Comparison of ENCODE assay signal across 30 cellular contexts in the genomic region with DNA sequence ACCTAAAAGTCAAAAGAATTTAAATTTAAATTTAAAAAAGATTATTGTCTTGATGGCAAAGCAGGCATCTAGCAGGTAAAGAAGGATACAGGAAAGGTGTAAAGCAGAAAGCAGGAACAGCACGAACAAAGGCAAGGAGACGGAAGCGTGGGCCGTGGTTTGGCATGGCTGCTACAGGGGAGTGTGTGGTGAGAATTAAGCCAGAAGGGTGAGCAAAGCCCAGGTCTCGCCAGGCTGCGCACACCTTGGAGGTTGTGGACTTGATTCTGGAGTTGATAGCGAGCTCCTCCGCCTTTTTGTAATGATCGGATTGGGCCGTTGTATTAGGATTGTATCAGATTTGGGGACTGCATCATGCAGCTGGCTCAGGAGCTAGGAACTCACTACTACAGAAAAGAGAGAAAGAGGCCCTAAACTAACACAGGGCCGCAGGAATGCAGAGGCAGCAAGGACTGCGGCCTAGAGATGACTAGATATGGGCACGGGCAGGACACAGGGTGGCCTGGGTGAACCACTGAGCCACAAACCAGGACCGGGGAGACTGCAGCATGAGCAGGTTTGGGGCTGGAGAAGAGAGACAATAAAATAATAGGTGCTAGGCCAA.
DNase-seq lines count a peak whose midpoint lies in the region; ATAC-seq lines count a peak whose summit lies in the region.
"Had no signal": no experiment of that assay in that cellular context is flagged by ENCODE, and none has a peak within 500 bp of the region (broad histone marks: within the 10 kb centered on the region; RNA-seq: fewer than 3 reads in every experiment).

No MANE protein-coding gene starts in this region.

- no peaks in the 10 kb centered on the region for H3K9me3 Mint-ChIP-seq in central memory CD8-positive, alpha-beta T cell
- H3K9me3 Mint-ChIP-seq: activated CD4-positive, alpha-beta T cell treated with anti-CD3 and anti-CD28 coated beads, Interleukin-2, amount 10 ng/mL, durations not matched to agents 24 days and 14 days; activated T-helper 2 cell treated with anti-CD3 and anti-CD28 coated beads, Interferon-gamma antibody, Interleukin-2, Interleukin-4, amounts not matched to agents 10 μg/mL and 5 μg/mL and 100 μg/mL, durations not matched to agents 14 hours and 24 hours and 36 hours; H9; naive B cell; stimulated activated memory B cell treated with anti-CD40 and anti-IgM and Interleukin-4, amounts not matched to agents 10 μg/mL and 1 μg/mL and 100 μg/mL, for 72 hours; WTC11 had no signal

- peak overlapping the region; percentile 7 for H3K27ac Mint-ChIP-seq in central memory CD8-positive, alpha-beta T cell (ENCODE audit: low read depth)
- H3K27ac Mint-ChIP-seq: activated CD4-positive, alpha-beta T cell treated with anti-CD3 and anti-CD28 coated beads, Interleukin-2, amount 10 ng/mL, durations not matched to agents 24 days and 14 days; activated T-helper 2 cell treated with anti-CD3 and anti-CD28 coated beads, Interferon-gamma antibody, Interleukin-2, Interleukin-4, amounts not matched to agents 10 μg/mL and 5 μg/mL and 100 μg/mL, durations not matched to agents 14 hours and 24 hours and 36 hours; stimulated activated memory B cell treated with anti-CD40 and anti-IgM and Interleukin-4, amounts not matched to agents 10 μg/mL and 1 μg/mL and 100 μg/mL, for 72 hours; WTC11 had no signal

- peak overlapping the region; percentile 90 for H4K91ac ChIP-seq in trophoblast cell (ENCODE audit: low read depth, low read length)

- H4K12ac ChIP-seq in trophoblast cell (ENCODE audit: low read depth, low read length), result no peak overlapping the region

- no peak overlapping the region for H3K4me3 ChIP-seq in Jurkat, Clone E6-1 (ENCODE audit: low read length)
- H3K4me3 ChIP-seq in trophoblast cell (ENCODE audit: low read depth, low read length) (no peak overlapping the region), urinary bladder (ENCODE audit: low read depth, low read length) (no peak overlapping the region)
- H3K4me3 ChIP-seq: BLaER1 treated with 17β-estradiol and CSF1 and Interleukin-3, amounts not matched to agents 10 nM and 100 nM; dorsolateral prefrontal cortex; psoas muscle; SK-N-MC had no signal

- no CpG with 5 or more reads among the region's 14 CpGs for WGBS in trophoblast cell (ENCODE audit: extremely low coverage, insufficient coverage, insufficient read length)
- WGBS in urinary bladder, result 90% methylated on average over 14 of the region's 14 CpGs

- H3K36me3 Mint-ChIP-seq in central memory CD8-positive, alpha-beta T cell (ENCODE audit: insufficient read depth), result no peaks in the 10 kb centered on the region
- H3K36me3 Mint-ChIP-seq: naive B cell; stimulated activated memory B cell treated with anti-CD40 and anti-IgM and Interleukin-4, amounts not matched to agents 10 μg/mL and 1 μg/mL and 100 μg/mL, for 72 hours; WTC11 had no signal

- no peak overlapping the region for H3K9ac ChIP-seq in trophoblast cell (ENCODE audit: low read length)
- H3K9ac ChIP-seq: BLaER1 treated with 17β-estradiol and CSF1 and Interleukin-3, amounts not matched to agents 10 nM and 100 nM had no signal

- no peak overlapping the region for H3K4me3 Mint-ChIP-seq in central memory CD8-positive, alpha-beta T cell
- H3K4me3 Mint-ChIP-seq: activated CD4-positive, alpha-beta T cell treated with anti-CD3 and anti-CD28 coated beads, Interleukin-2, amount 10 ng/mL, durations not matched to agents 24 days and 14 days; H9; stimulated activated memory B cell treated with anti-CD40 and anti-IgM and Interleukin-4, amounts not matched to agents 10 μg/mL and 1 μg/mL and 100 μg/mL, for 72 hours; WTC11 had no signal

- H3K14ac ChIP-seq in trophoblast cell (ENCODE audit: low read length), result peak overlapping the region; percentile 5

- H4K8ac ChIP-seq in trophoblast cell (ENCODE audit: low read depth, low read length), result peak overlapping the region; percentile 24

- peak; percentile 5 for DNase-seq in Jurkat, Clone E6-1 (ENCODE audit: low read depth, low spot score)
- DNase-seq in central memory CD8-positive, alpha-beta T cell (ENCODE audit: low spot score in 2 of 2), result no peak
- DNase-seq in trophoblast cell, result no peak
- no peak for DNase-seq in NCI-H69 (lab: John Stamatoyannopoulos, UW)
- no peak for DNase-seq in Right ventricle myocardium superior
- DNase-seq: activated CD4-positive, alpha-beta T cell treated with anti-CD3 and anti-CD28 coated beads, Interleukin-2, amount 10 ng/mL, durations not matched to agents 24 days and 14 days; activated CD8-positive, alpha-beta memory T cell treated with anti-CD3 and anti-CD28 coated beads for 24 hours; activated naive CD4-positive, alpha-beta T cell treated with anti-CD3 and anti-CD28 coated beads, Interleukin-2, amount 50 U/mL, for 16 hours; activated T-cell treated with anti-CD3 and anti-CD28 coated beads for 4 hours; amniotic stem cell; brain microvascular endothelial cell; COR-L47; DMS79; dorsolateral prefrontal cortex; H9; Karpas-422; mesendoderm; naive B cell; NCI-H1417 treated with DMSO at 0.1 percent for 48 hours; NCI-H2081 treated with DMSO at 0.1 percent for 48 hours; stimulated activated CD4-positive, alpha-beta T cell treated with anti-CD3 and anti-CD28 coated beads, Interleukin-15, amount 100 ng/mL, for 24 hours; T-helper 1 cell had no signal

- peak overlapping the region; percentile 28 for H3K27ac ChIP-seq in trophoblast cell (ENCODE audit: low read depth, low read length)
- peak overlapping the region; percentile 83 for H3K27ac ChIP-seq in urinary bladder (ENCODE audit: low read depth)
- H3K27ac ChIP-seq: BLaER1 treated with 17β-estradiol and CSF1 and Interleukin-3, amounts not matched to agents 10 nM and 100 nM; brain microvascular endothelial cell; dorsolateral prefrontal cortex; psoas muscle; SK-N-MC had no signal

- no peaks in the 10 kb centered on the region for H3K27me3 ChIP-seq in trophoblast cell (ENCODE audit: insufficient read depth, low read length)
- H3K27me3 ChIP-seq: BLaER1 treated with 17β-estradiol and CSF1 and Interleukin-3, amounts not matched to agents 10 nM and 100 nM; brain microvascular endothelial cell; dorsolateral prefrontal cortex had no signal

- H2BK120ac ChIP-seq in trophoblast cell (ENCODE audit: insufficient read depth, low read length, poor library complexity), result peak overlapping the region; percentile 59

- H3K4me1 ChIP-seq in trophoblast cell (ENCODE audit: control insufficient read depth in 1 of 2, insufficient read depth in 2 of 2, low read length in 2 of 2) (peaks cover 49 to 59% of the 10 kb centered on the region in 2 experiments), urinary bladder (ENCODE audit: insufficient read depth) (no peaks in the 10 kb centered on the region)
- H3K4me1 ChIP-seq: BLaER1 treated with 17β-estradiol and CSF1 and Interleukin-3, amounts not matched to agents 10 nM and 100 nM; psoas muscle had no signal

- no peak for ATAC-seq in central memory CD8-positive, alpha-beta T cell (replicated peaks; ENCODE audit: extremely low read depth, poor library complexity, severe bottlenecking)
- ATAC-seq in Right ventricle myocardium superior (ENCODE audit: poor library complexity), result no peak
- no peak for ATAC-seq in GM21360 (IDR thresholded peaks at IDR 0.05; ENCODE audit: unreplicated experiment)
- ATAC-seq: stimulated activated memory B cell treated with anti-CD40 and anti-IgM and Interleukin-4, amounts not matched to agents 10 μg/mL and 1 μg/mL and 100 μg/mL, for 72 hours; WTC11 had no signal

- H2BK5ac ChIP-seq in trophoblast cell (ENCODE audit: low read depth, low read length, poor library complexity), result peak overlapping the region; percentile 4

- H3K27me3 Mint-ChIP-seq in central memory CD8-positive, alpha-beta T cell, result no peaks in the 10 kb centered on the region
- H3K27me3 Mint-ChIP-seq: naive B cell had no signal

- no peak overlapping the region for H3K23ac ChIP-seq in trophoblast cell (ENCODE audit: low read length)

- H3K9me3 ChIP-seq in trophoblast cell (ENCODE audit: insufficient read depth, low read depth, low read length), result no peaks in the 10 kb centered on the region
- H3K9me3 ChIP-seq: BLaER1 treated with 17β-estradiol and CSF1 and Interleukin-3, amounts not matched to agents 10 nM and 100 nM; psoas muscle had no signal

- H3K4me2 ChIP-seq in trophoblast cell (ENCODE audit: low read length), result no peak overlapping the region
- H3K4me2 ChIP-seq: BLaER1 treated with 17β-estradiol and CSF1 and Interleukin-3, amounts not matched to agents 10 nM and 100 nM had no signal

- peaks cover 55% of the 10 kb centered on the region for H3K79me1 ChIP-seq in trophoblast cell (ENCODE audit: low read length)

- no peaks in the 10 kb centered on the region for H3K36me3 ChIP-seq in trophoblast cell (ENCODE audit: control insufficient read depth in 1 of 2, insufficient read depth in 2 of 2, low read length in 2 of 2)
- no peaks in the 10 kb centered on the region for H3K36me3 ChIP-seq in urinary bladder (ENCODE audit: insufficient read depth)
- H3K36me3 ChIP-seq: BLaER1 treated with 17β-estradiol and CSF1 and Interleukin-3, amounts not matched to agents 10 nM and 100 nM; brain microvascular endothelial cell had no signal

- peaks cover 5% of the 10 kb centered on the region for H3K4me1 Mint-ChIP-seq in central memory CD8-positive, alpha-beta T cell
- H3K4me1 Mint-ChIP-seq: activated CD4-positive, alpha-beta T cell treated with anti-CD3 and anti-CD28 coated beads, Interleukin-2, amount 10 ng/mL, durations not matched to agents 24 days and 14 days; naive B cell; stimulated activated memory B cell treated with anti-CD40 and anti-IgM and Interleukin-4, amounts not matched to agents 10 μg/mL and 1 μg/mL and 100 μg/mL, for 72 hours had no signal

- H3K79me2 ChIP-seq in trophoblast cell (ENCODE audit: control insufficient read depth, insufficient read depth, low read length, poor library complexity), result peaks cover 5% of the 10 kb centered on the region

- peak overlapping the region; percentile 54 for H2AK5ac ChIP-seq in trophoblast cell (ENCODE audit: low read length)

- intact Hi-C loops in Right ventricle myocardium superior (cut with DNase I), result no loop called here

- peak overlapping the region; percentile 4 for H3K18ac ChIP-seq in trophoblast cell (ENCODE audit: low read length)

- H2AFZ ChIP-seq in trophoblast cell (ENCODE audit: insufficient read depth, low read length, poor library complexity), result no peak overlapping the region

- H3K4ac ChIP-seq in trophoblast cell (ENCODE audit: low read depth, low read length), result no peak overlapping the region

- peak overlapping the region; percentile 5 for H2BK12ac ChIP-seq in trophoblast cell (ENCODE audit: low read length)
